ENCODE assay signal across 8 cellular contexts in the genomic region with DNA sequence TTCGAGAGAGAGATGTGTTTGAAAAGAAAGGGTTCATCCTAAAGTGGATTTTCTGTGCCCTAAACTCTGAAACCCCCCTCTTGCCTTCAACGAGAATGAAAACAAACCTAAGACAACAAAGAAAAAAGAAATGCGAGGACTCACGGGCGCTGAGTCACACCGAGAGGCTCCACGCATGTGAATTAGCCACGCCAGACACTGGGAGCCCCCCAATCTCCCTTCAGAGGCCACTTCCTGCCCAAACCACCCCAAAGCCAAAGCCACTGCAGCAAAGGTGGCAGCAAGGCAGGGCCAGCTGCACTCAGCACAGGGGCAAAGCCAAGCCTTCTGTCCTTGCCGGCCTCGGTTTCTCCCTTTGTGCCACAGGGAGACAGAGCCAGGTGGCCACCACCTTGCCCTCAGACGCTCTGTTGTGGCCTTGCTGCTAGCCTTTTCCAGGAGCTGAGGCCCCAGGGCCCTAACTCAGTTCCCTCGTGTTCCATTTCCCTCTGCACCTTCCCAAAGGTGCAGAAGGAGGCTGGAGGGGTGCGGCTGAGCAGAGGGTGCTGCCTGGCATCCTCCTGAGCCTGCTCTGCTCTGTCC.
A peak's percentile ranks its signal among the peaks of the same experiment; 100 is the strongest.
DNase-seq lines count a peak whose midpoint lies in the region; ATAC-seq and TF ChIP-seq lines count a peak whose summit lies in the region.

No MANE protein-coding gene starts in this region.

- TF ChIP-seq CTCF in foreskin keratinocyte (conservative IDR thresholded peaks at IDR 0.05) = no peak

- peaks cover 10% of the 10 kb centered on the region for H3K4me1 ChIP-seq in iPS-15b (ENCODE audit: control insufficient read depth, insufficient read depth, low read length)
- peaks cover 26% of the 10 kb centered on the region for H3K4me1 ChIP-seq in foreskin keratinocyte

- H3K9ac ChIP-seq in iPS-15b (ENCODE audit: low read depth, low read length) = peak overlapping the region; percentile 60

- no peaks in the 10 kb centered on the region for H3K27me3 ChIP-seq in iPS-15b (ENCODE audit: control insufficient read depth, insufficient read depth, low read length)
- no peaks in the 10 kb centered on the region for H3K27me3 ChIP-seq in foreskin keratinocyte

- H3K9me3 ChIP-seq in iPS-15b (ENCODE audit: control insufficient read depth, insufficient read depth, low read length) = no peaks in the 10 kb centered on the region

- ATAC-seq in HG02870 (IDR thresholded peaks at IDR 0.05; ENCODE audit: unreplicated experiment) (peak; percentile 41), foreskin keratinocyte (no peak)

- no peak overlapping the region for H3K27ac ChIP-seq in foreskin keratinocyte

- peak; percentile 50 to 52 for DNase-seq in activated CD8-positive, alpha-beta memory T cell treated with anti-CD3 and anti-CD28 coated beads for 4 hours (ENCODE audit: low read depth in 2 of 2)
- peak; percentile 43 to 62 for DNase-seq in stimulated activated CD8-positive, alpha-beta memory T cell treated with anti-CD3 and anti-CD28 coated beads, Interleukin-7, amount 100 ng/mL, for 48 hours (ENCODE audit: extremely low read depth in 1 of 2, low read depth in 1 of 2)
- DNase-seq in NCI-H446 treated with DMSO at 0.1 percent for 48 hours (lab: John Stamatoyannopoulos, UW) = no peak
- no peak for DNase-seq in RKO (ENCODE audit: low spot score)
- no peak for DNase-seq in NCI-H345 (lab: John Stamatoyannopoulos, UW)
- no peak for DNase-seq in foreskin keratinocyte

- no peak overlapping the region for H3K4me3 ChIP-seq in iPS-15b (ENCODE audit: low read depth, low read length)

- no peaks in the 10 kb centered on the region for H3K36me3 ChIP-seq in iPS-15b (ENCODE audit: control insufficient read depth, insufficient read depth, low read length)

Comparison
In these comparisons a context has a peak if more than half of its experiments do, and no peak if none do; other contexts are left out.
1. DNase-seq: peak in activated CD8-positive, alpha-beta memory T cell treated with anti-CD3 and anti-CD28 coated beads for 4 hours (2 of 2) and stimulated activated CD8-positive, alpha-beta memory T cell treated with anti-CD3 and anti-CD28 coated beads, Interleukin-7, amount 100 ng/mL, for 48 hours (2 of 2); none in NCI-H446 treated with DMSO at 0.1 percent for 48 hours (single experiment), RKO (single experiment), NCI-H345 (single experiment) and foreskin keratinocyte (0 of 2).